ENCODE assay signal across 35 cellular contexts in the genomic region with DNA sequence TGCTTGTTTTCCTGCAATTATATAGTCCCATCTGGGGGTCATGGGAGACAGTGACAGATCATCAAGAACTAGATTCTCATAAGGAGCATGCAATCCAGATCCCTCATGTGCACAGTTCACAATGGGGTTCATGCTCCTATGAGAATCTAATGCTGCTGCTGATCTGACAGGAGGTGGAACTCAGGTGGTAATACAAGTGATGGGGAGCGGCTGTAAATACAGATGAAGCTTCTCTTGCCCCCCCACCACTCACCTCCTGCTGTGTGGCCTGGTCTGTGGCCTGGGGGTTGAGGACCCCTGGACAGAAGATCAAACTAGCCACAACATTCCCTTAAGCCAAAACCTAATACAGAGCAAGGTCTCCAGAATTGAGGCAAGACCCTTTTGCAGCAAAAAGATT.
"Had no signal": no experiment of that assay in that cellular context is flagged by ENCODE, and none has a peak within 500 bp of the region (broad histone marks: within the 10 kb centered on the region; RNA-seq: fewer than 3 reads in every experiment).

No MANE protein-coding gene starts in this region.

- DNase-seq: Karpas-422, Kasumi-1, MG63, MM.1S, MV-4-11, NCI-H1048, NCI-H1092, NCI-H1092 treated with DMSO at 0.1 percent for 48 hours, NCI-H1105, NCI-H1105 treated with DMSO at 0.1 percent for 48 hours, NCI-H1417, NCI-H1417 treated with DMSO at 0.1 percent for 48 hours, NCI-H1436, NCI-H1436 treated with DMSO at 0.1 percent for 48 hours, NCI-H146, NCI-H1694, NCI-H1694 treated with DMSO at 0.1 percent for 48 hours, NCI-H187, NCI-H187 treated with DMSO at 0.1 percent for 48 hours, NCI-H1930, NCI-H2029, NCI-H2029 treated with DMSO at 0.1 percent for 48 hours, NCI-H2081, NCI-H2081 treated with DMSO at 0.1 percent for 48 hours, NCI-H2107, NCI-H2171, NCI-H2171 treated with DMSO at 0.1 percent for 48 hours, NCI-H2227 treated with DMSO at 0.1 percent for 48 hours, NCI-H226, NCI-H345, NCI-H446, NCI-H446 treated with DMSO at 0.1 percent for 48 hours, NCI-H510A, NCI-H510A treated with DMSO at 0.1 percent for 48 hours had no signal

- H3K27me3 ChIP-seq: MG63 had no signal

- H3K27ac ChIP-seq: KMS-11 had no signal

- H3K4me3 ChIP-seq: MG63 had no signal

- H3K4me2 ChIP-seq: KMS-11 had no signal

- H3K36me3 ChIP-seq: MG63 had no signal

- H3K9me3 ChIP-seq: MG63 had no signal
